In genomic region chr3:148551767-148552260, GRCh38 we compare ENCODE assay signal across 25 cellular contexts.
"Had no signal": no experiment of that assay in that cellular context is flagged by ENCODE, and none has a peak within 500 bp of the region (broad histone marks: within the 10 kb centered on the region; RNA-seq: fewer than 3 reads in every experiment).

No MANE protein-coding gene starts in this region.

- H3K4me3 Mint-ChIP-seq: activated naive CD8-positive, alpha-beta T cell; activated T-cell treated with anti-CD3 and anti-CD28 coated beads, Interleukin-2, amount 50 U/mL, for 4 hours; natural killer cell treated with Interleukin-12 subunit alpha and Interleukin-12 subunit beta and Interleukin-15 and Interleukin-18, amount 100 ng/mL, for 72 hours; stimulated activated naive B cell treated with anti-CD40 and anti-IgM and Interleukin-4, amounts not matched to agents 10 μg/mL and 1 μg/mL and 100 μg/mL, for 72 hours; T-helper 1 cell treated with Interleukin-12 subunit alpha and Interleukin-12 subunit beta and Interleukin-4 antibody, amounts not matched to agents 30 μg/mL and 1 μg/mL, for 36 hours; type B pancreatic cell had no signal

- H3K27ac Mint-ChIP-seq: activated naive CD8-positive, alpha-beta T cell; activated T-helper 2 cell treated with anti-CD3 and anti-CD28 coated beads, Interferon-gamma antibody, Interleukin-2, Interleukin-4, amounts not matched to agents 10 μg/mL and 5 μg/mL and 100 μg/mL, durations not matched to agents 14 hours and 24 hours and 36 hours; natural killer cell treated with Interleukin-12 subunit alpha and Interleukin-12 subunit beta and Interleukin-15 and Interleukin-18, amount 100 ng/mL, for 72 hours; progenitor cell of endocrine pancreas; stimulated activated naive B cell treated with anti-CD40 and anti-IgM and Interleukin-4, amounts not matched to agents 10 μg/mL and 1 μg/mL and 100 μg/mL, for 72 hours; T-helper 1 cell treated with Interleukin-12 subunit alpha and Interleukin-12 subunit beta and Interleukin-4 antibody, amounts not matched to agents 30 μg/mL and 1 μg/mL, for 36 hours; type B pancreatic cell had no signal

- H3K36me3 Mint-ChIP-seq: activated naive CD8-positive, alpha-beta T cell; natural killer cell treated with Interleukin-12 subunit alpha and Interleukin-12 subunit beta and Interleukin-15 and Interleukin-18, amount 100 ng/mL, for 72 hours; stimulated activated naive B cell treated with anti-CD40 and anti-IgM and Interleukin-4, amounts not matched to agents 10 μg/mL and 1 μg/mL and 100 μg/mL, for 72 hours; type B pancreatic cell had no signal

- FAIRE-seq: astrocyte, frontal cortex had no signal

- H3K4me3 ChIP-seq: cardiac muscle cell, sigmoid colon, thoracic aorta had no signal

- H3K9me3 ChIP-seq: sigmoid colon, thoracic aorta had no signal

- H3K27me3 Mint-ChIP-seq: activated naive CD8-positive, alpha-beta T cell; natural killer cell treated with Interleukin-12 subunit alpha and Interleukin-12 subunit beta and Interleukin-15 and Interleukin-18, amount 100 ng/mL, for 72 hours; progenitor cell of endocrine pancreas; stimulated activated naive B cell treated with anti-CD40 and anti-IgM and Interleukin-4, amounts not matched to agents 10 μg/mL and 1 μg/mL and 100 μg/mL, for 72 hours; type B pancreatic cell had no signal

- H3K4me1 Mint-ChIP-seq: stimulated activated naive B cell treated with anti-CD40 and anti-IgM and Interleukin-4, amounts not matched to agents 10 μg/mL and 1 μg/mL and 100 μg/mL, for 72 hours had no signal

- DNase-seq: activated CD4-positive, alpha-beta T cell treated with anti-CD3 and anti-CD28 coated beads for 4 hours; activated CD4-positive, alpha-beta T cell treated with anti-CD3 and anti-CD28 coated beads, Interleukin-2, amount 50 U/mL, for 48 hours; activated CD4-positive, CD25-positive, alpha-beta regulatory T cell; activated CD8-positive, alpha-beta memory T cell treated with anti-CD3 and anti-CD28 coated beads, Interleukin-2, amount 50 U/mL, for 48 hours; activated naive CD4-positive, alpha-beta T cell; activated T-cell treated with anti-CD3 and anti-CD28 coated beads, Interleukin-2, amount 50 U/mL, for 4 hours; dermis blood vessel endothelial cell; effector CD8-positive, alpha-beta T cell; hippocampal formation; midbrain; retina; sigmoid colon; stimulated activated CD4-positive, alpha-beta T cell treated with anti-CD3 and anti-CD28 coated beads, Interleukin-2, amount 100 ng/mL, for 48 hours; stimulated activated CD8-positive, alpha-beta memory T cell treated with anti-CD3 and anti-CD28 coated beads, Interleukin-4, amount 100 ng/mL, for 48 hours; stimulated activated naive B cell treated with anti-CD40 and anti-IgM and Interleukin-4, amounts not matched to agents 10 μg/mL and 1 μg/mL and 100 μg/mL, for 72 hours had no signal

- H3K27me3 ChIP-seq: cardiac muscle cell, sigmoid colon had no signal

- H3K27ac ChIP-seq: cardiac muscle cell, sigmoid colon, thoracic aorta had no signal

- H3K36me3 ChIP-seq: cardiac muscle cell, sigmoid colon, thoracic aorta had no signal

- H3K9me3 Mint-ChIP-seq: activated T-cell treated with anti-CD3 and anti-CD28 coated beads, Interleukin-2, amount 50 U/mL, for 4 hours; type B pancreatic cell had no signal
